ENCODE assay signal across 8 cellular contexts in the genomic region with DNA sequence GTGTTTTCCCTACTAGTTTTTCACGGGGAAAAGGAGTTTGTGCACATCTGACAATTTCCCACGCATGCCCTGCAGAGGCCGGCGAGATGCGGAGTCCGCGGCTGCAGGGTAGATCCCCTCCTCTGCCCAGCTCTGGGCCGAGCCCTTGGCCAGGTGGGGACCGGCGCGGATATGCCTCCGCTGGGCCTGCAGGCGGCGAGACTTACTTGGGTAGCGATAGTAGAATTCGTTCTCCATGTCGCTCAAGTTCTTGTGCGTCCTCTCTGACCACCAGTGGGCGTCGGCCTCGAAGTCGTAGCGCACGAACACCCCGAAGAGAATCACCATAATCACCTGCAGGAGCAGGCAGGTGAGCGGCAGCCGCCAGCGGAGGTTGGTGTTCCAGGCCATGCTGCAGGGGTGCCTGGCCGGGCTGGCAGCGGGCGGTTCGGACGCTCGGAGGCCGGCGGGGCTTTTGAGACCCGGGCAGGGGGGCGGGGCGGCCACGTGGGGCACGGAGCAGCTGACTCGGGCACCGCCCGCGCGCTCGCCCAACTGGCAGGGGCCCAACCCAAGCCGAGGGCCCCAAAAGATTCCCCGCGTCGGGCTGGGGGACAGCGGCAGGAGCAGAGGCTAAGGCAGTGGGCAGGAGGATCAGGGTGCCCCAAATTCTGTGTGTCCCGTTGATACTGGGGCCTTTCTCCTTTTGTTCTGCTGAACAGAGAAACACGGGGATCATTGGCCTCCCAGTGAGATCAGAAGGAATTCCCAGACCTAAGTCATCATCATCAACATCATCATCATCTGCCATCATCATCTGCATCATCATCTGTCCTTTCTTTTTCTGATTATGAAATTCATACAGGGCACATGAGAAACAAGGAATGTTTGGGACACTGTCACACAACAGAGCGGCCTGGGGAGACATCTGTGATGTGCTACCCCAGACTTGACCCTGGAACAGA. TPM values are rescaled to one million over a fixed set of nuclear protein-coding genes. Genes with fewer than 3 reads are reported as not detected.
A peak's percentile ranks its signal among the peaks of the same experiment; 100 is the strongest.
DNase-seq lines count a peak whose midpoint lies in the region; ATAC-seq and TF ChIP-seq lines count a peak whose summit lies in the region.

TSS of gene RHCG (minus strand) at position 429 of the 944 bp plus-strand sequence. CDS start at position 390, 39 bp downstream.

- no peaks in the 10 kb centered on the region for H3K79me2 ChIP-seq in neural cell (replicated peaks; ENCODE audit: insufficient read depth, low read length)

- H2AFZ ChIP-seq in neural cell (ENCODE audit: low read depth, low read length) = no peak within 1 kb of the TSS

- POLR2A ChIA-PET in A673 (lab: Charles Lee; ENCODE audit: low non-redundant PET) = no interaction called here

- H3K4me3 ChIP-seq in A673 (ENCODE audit: low read depth, low read length, poor library complexity, severe bottlenecking) (peak within 1 kb of the TSS; percentile 44), neural cell (ENCODE audit: low read length) (peak within 1 kb of the TSS; percentile 51)

- H3K36me3 Mint-ChIP-seq in T-helper 2 cell treated with Interferon-gamma antibody and Interleukin-4, amounts not matched to agents 5 μg/mL and 100 μg/mL, for 36 hours (ENCODE audit: low read depth) = no peaks in the 10 kb centered on the region

- H3K9me3 ChIP-seq in A673 (ENCODE audit: low read depth, low read length, poor library complexity, severe bottlenecking) = no peaks in the 10 kb centered on the region
- H3K9me3 ChIP-seq in neural cell (ENCODE audit: low read length) = no peaks in the 10 kb centered on the region

- H3K9ac ChIP-seq in neural cell (ENCODE audit: low read length) = no peak within 1 kb of the TSS

- CTCF ChIA-PET in A673 (lab: Charles Lee) = interaction anchor here (0.5 to 0.6 kb wide), 2 partner anchors 73 to 575 kb away, joined by 3 to 10 read pairs; no protein-coding TSS in a partner anchor

- peaks cover 34% of the 10 kb centered on the region for H3K27me3 Mint-ChIP-seq in T-helper 2 cell treated with Interferon-gamma antibody and Interleukin-4, amounts not matched to agents 5 μg/mL and 100 μg/mL, for 36 hours (ENCODE audit: low read depth)

- H3K27me3 ChIP-seq in A673 (replicated peaks; ENCODE audit: insufficient read depth, low read depth, low read length, poor library complexity) (peaks cover 9% of the 10 kb centered on the region), foreskin keratinocyte (peaks cover 13% of the 10 kb centered on the region), neural cell (ENCODE audit: insufficient read depth, low read depth, low read length) (peaks cover 31% of the 10 kb centered on the region)

- TF ChIP-seq CTCF in A673 (conservative IDR thresholded peaks at IDR 0.05; ENCODE audit: low read depth, low read length) (peak; percentile 58), GM12872 (IDR thresholded peaks at IDR 0.05; ENCODE audit: insufficient read depth, low read depth, low read length) (peak; percentile 39), foreskin keratinocyte (conservative IDR thresholded peaks at IDR 0.05) (peak; percentile 72), neural cell (IDR thresholded peaks at IDR 0.05; ENCODE audit: poor library complexity, severe bottlenecking) (peak; percentile 45)

- H3K27ac Mint-ChIP-seq in T-helper 2 cell treated with Interferon-gamma antibody and Interleukin-4, amounts not matched to agents 5 μg/mL and 100 μg/mL, for 36 hours = no peak within 1 kb of the TSS

- no peaks in the 10 kb centered on the region for H3K9me3 Mint-ChIP-seq in T-helper 2 cell treated with Interferon-gamma antibody and Interleukin-4, amounts not matched to agents 5 μg/mL and 100 μg/mL, for 36 hours

- H3K36me3 ChIP-seq in A673 (ENCODE audit: insufficient read depth, low read length, poor library complexity, severe bottlenecking) = no peaks in the 10 kb centered on the region
- no peaks in the 10 kb centered on the region for H3K36me3 ChIP-seq in neural cell (ENCODE audit: insufficient read depth, low read length)

- no TSS peak for BruUV-seq in A673 (replicated peaks; lab: Mats Ljungman, UMichigan)

- peak; percentile 56 for DNase-seq in A673 (ENCODE audit: low spot score)
- no peak for DNase-seq in T-helper 2 cell treated with Interferon-gamma antibody and Interleukin-4, amounts not matched to agents 5 μg/mL and 100 μg/mL, for 36 hours (ENCODE audit: low spot score)
- DNase-seq in foreskin keratinocyte = peak in 1 of 2 donors; percentile 64
- no peak for DNase-seq in HK-2 (ENCODE audit: unreplicated experiment)
- no peak for DNase-seq in dedifferentiated amniotic fluid mesenchymal stem cell (ENCODE audit: extremely low spot score)

- H3K4me1 ChIP-seq in A673 (ENCODE audit: insufficient read depth, low read length, poor library complexity, severe bottlenecking) (no peaks in the 10 kb centered on the region), foreskin keratinocyte (peaks cover 17% of the 10 kb centered on the region)

- no peaks in the 10 kb centered on the region for H3K9me2 ChIP-seq in neural cell (ENCODE audit: insufficient read depth, low read length)

- H3K4me1 Mint-ChIP-seq in T-helper 2 cell treated with Interferon-gamma antibody and Interleukin-4, amounts not matched to agents 5 μg/mL and 100 μg/mL, for 36 hours (ENCODE audit: low read depth) = peaks cover 3% of the 10 kb centered on the region

- no peaks in the 10 kb centered on the region for H3F3A ChIP-seq in neural cell (ENCODE audit: insufficient read depth, low read length, poor library complexity, severe bottlenecking)

- H3K27ac ChIP-seq in A673 (ENCODE audit: low read depth, low read length, poor library complexity, severe bottlenecking) (no peak within 1 kb of the TSS), foreskin keratinocyte (peak within 1 kb of the TSS; percentile 15), neural cell (ENCODE audit: low read length) (no peak within 1 kb of the TSS)

- intact Hi-C loops in A673 (cut with micrococcal nuclease; ENCODE audit: unreplicated experiment) = no loop called here

- no peak for TF ChIP-seq EP300 in neural cell (conservative IDR thresholded peaks at IDR 0.05; ENCODE audit: poor library complexity, severe bottlenecking)

- TF ChIP-seq RAD21 in neural cell (conservative IDR thresholded peaks at IDR 0.05) = no peak

- ATAC-seq in foreskin keratinocyte (peak; percentile 30), GM19397 (IDR thresholded peaks at IDR 0.05; ENCODE audit: unreplicated experiment) (no peak)

- H3K4me3 Mint-ChIP-seq in T-helper 2 cell treated with Interferon-gamma antibody and Interleukin-4, amounts not matched to agents 5 μg/mL and 100 μg/mL, for 36 hours = peak within 1 kb of the TSS; percentile 46

- H3K4me2 ChIP-seq in neural cell (ENCODE audit: low read length) = no peak within 1 kb of the TSS

- no peaks in the 10 kb centered on the region for H4K20me1 ChIP-seq in neural cell (ENCODE audit: insufficient read depth)

TF ChIP-seq in neural cell, 6 proteins besides CTCF, POLR2A, EP300 and RAD21:
- TF ChIP-seq EZH2 (IDR thresholded peaks at IDR 0.05; ENCODE audit: borderline replicate concordance, insufficient read depth, low read length, poor library complexity, severe bottlenecking) (no peak), SMC3 (conservative IDR thresholded peaks at IDR 0.05; ENCODE audit: poor library complexity) (no peak), POLR2AphosphoS5 (IDR thresholded peaks at IDR 0.05) (no peak), MXI1 (conservative IDR thresholded peaks at IDR 0.05; ENCODE audit: poor library complexity, severe bottlenecking) (no peak), TAF1 (IDR thresholded peaks at IDR 0.05; ENCODE audit: low read depth) (no peak)
- TF ChIP-seq, protein P1, sequence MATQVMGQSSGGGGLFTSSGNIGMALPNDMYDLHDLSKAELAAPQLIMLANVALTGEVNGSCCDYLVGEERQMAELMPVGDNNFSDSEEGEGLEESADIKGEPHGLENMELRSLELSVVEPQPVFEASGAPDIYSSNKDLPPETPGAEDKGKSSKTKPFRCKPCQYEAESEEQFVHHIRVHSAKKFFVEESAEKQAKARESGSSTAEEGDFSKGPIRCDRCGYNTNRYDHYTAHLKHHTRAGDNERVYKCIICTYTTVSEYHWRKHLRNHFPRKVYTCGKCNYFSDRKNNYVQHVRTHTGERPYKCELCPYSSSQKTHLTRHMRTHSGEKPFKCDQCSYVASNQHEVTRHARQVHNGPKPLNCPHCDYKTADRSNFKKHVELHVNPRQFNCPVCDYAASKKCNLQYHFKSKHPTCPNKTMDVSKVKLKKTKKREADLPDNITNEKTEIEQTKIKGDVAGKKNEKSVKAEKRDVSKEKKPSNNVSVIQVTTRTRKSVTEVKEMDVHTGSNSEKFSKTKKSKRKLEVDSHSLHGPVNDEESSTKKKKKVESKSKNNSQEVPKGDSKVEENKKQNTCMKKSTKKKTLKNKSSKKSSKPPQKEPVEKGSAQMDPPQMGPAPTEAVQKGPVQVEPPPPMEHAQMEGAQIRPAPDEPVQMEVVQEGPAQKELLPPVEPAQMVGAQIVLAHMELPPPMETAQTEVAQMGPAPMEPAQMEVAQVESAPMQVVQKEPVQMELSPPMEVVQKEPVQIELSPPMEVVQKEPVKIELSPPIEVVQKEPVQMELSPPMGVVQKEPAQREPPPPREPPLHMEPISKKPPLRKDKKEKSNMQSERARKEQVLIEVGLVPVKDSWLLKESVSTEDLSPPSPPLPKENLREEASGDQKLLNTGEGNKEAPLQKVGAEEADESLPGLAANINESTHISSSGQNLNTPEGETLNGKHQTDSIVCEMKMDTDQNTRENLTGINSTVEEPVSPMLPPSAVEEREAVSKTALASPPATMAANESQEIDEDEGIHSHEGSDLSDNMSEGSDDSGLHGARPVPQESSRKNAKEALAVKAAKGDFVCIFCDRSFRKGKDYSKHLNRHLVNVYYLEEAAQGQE (IDR thresholded peaks at IDR 0.05; ENCODE audit: borderline replicate concordance) = no peak

RNA-seq across cellular contexts. Expression of gene RHCG, which starts in this region (rescaled TPM):
- total RNA-seq in A673 (2021) = 1.2 and 1.4 TPM in 2 replicates
- total RNA-seq in foreskin keratinocyte = 0.54 and 0.56 TPM in 2 replicates
- polyA plus RNA-seq in foreskin keratinocyte = 0.66 TPM in 2 replicates
- polyA plus RNA-seq in neural cell = 0.32 TPM in 1 of 2 replicates, not detected in the other
- not detected in 2 replicates for polyA minus RNA-seq in neural cell

Comparison
In these comparisons a context has a peak if more than half of its experiments do, and no peak if none do; other contexts are left out.
1. Peak in ATAC-seq and H3K27ac ChIP-seq in foreskin keratinocyte; RNA of the gene not detected or under 1 TPM.